Comparison of ENCODE assay signal across 22 cellular contexts in the genomic region with DNA sequence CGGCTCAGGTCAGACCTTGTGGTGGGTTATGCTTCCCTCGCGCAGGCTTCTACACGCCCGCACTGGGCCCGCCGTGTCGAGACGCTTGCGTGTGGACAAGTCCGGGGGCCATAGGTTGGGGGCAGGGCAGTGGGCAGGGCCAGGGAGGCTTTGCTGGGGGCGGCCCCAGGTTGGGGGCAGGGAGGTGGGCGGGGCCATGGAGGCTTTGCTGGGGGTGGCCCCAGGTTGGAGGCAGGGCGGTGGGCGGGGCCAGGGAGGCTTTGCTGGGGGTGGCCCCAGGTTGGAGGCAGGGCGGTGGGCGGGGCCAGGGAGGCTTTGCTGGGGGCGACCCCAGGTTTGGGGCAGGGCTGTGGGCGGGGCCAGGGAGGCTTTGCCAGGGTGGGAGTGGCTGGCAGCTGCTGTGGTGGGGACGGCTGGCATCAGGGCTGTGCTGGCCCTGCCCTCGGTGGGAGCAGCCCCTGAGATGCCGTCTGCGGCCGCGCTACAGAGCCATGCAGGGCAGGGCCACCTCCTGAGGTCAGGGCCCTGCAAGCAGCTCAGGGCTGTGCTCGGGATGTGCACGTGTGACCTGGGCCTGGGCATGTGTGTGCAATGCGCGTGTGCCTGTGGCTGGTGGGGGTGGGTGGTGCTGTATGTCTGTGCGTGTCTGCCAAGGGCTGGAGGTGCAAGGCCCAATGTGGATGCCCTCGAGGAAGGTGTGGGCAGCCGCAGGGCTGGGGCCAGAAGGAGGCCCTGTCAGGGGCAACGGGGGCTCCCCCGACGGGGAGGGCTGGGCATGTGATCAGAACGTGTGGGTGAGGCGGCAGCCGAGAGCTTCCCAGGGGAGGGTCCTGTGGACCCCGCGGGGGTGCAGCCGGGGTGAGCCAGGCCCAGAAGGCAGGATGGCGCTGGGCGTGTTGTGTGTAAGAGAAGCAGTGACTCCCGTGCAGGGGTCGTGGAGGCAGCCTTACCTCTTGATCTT.
DNase-seq lines count a peak whose midpoint lies in the region; ATAC-seq, FAIRE-seq and TF ChIP-seq lines count a peak whose summit lies in the region.
"Had no signal": no experiment of that assay in that cellular context is flagged by ENCODE, and none has a peak within 500 bp of the region (broad histone marks: within the 10 kb centered on the region; RNA-seq: fewer than 3 reads in every experiment).

No MANE protein-coding gene starts in this region.

- peak; percentile 13 for ATAC-seq in Right ventricle myocardium inferior
- no peak for ATAC-seq in right cardiac atrium
- peak; percentile 60 for ATAC-seq in K562
- ATAC-seq in HepG2, result no peak
- no peak for ATAC-seq in upper lobe of right lung
- no peak for ATAC-seq in PC-3
- ATAC-seq: stimulated activated memory B cell treated with anti-CD40 and anti-IgM and Interleukin-4, amounts not matched to agents 10 μg/mL and 1 μg/mL and 100 μg/mL, for 72 hours had no signal

- CTCF ChIA-PET in K562 (lab: Yijun Ruan, JAX; ENCODE audit: low intra/inter-chr PET ratio), result no interaction called here
- CTCF ChIA-PET in HepG2 (lab: Yijun Ruan, JAX; ENCODE audit: low intra/inter-chr PET ratio, low total read pairs), result no interaction called here
- CTCF ChIA-PET in PC-3 (lab: Charles Lee), result no interaction called here

- H2AFZ ChIP-seq in K562 (ENCODE audit: low read depth, low read length) (no peak overlapping the region), HepG2 (ENCODE audit: low read length) (no peak overlapping the region), PC-3 (ENCODE audit: low read length) (no peak overlapping the region)
- H2AFZ ChIP-seq: PC-9 had no signal

- in situ Hi-C loops in K562 (cut with MboI), result no loop called here
- in situ Hi-C loops in HepG2 (cut with HindIII; ENCODE audit: extremely low pct_ligation_motif_present, low pct_unique_long_range_greater_than_20kb), result no loop called here
- in situ Hi-C loops in KBM-7 (cut with MboI; ENCODE audit: low pct_unique_long_range_greater_than_20kb, low sequenced_read_pairs), result no loop called here
- in situ Hi-C loops in brain microvascular endothelial cell (cut with HindIII; ENCODE audit: low pct_ligation_motif_present, low sequenced_read_pairs), result no loop called here

- intact Hi-C loops in Right ventricle myocardium inferior (cut with DNase I) (no loop called here), right cardiac atrium (cut with DNase I) (no loop called here), K562 (cut with micrococcal nuclease) (no loop called here), HepG2 (cut with micrococcal nuclease; ENCODE audit: unreplicated experiment) (no loop called here), upper lobe of right lung (cut with DNase I) (no loop called here), PC-3 (cut with micrococcal nuclease) (no loop called here)

- TF ChIP-seq EP300 in K562 (IDR thresholded peaks at IDR 0.05; ENCODE audit: low read length) (no peak), HepG2 (IDR thresholded peaks at IDR 0.05; ENCODE audit: low read depth in 2 of 2, low read length in 2 of 2) (no peak), HepG2 (CRISPR knock-in tag; IDR thresholded peaks at IDR 0.05; ENCODE audit: borderline replicate concordance) (no peak)

- no peaks in the 10 kb centered on the region; the same call in 1 of the 2 replicates for H4K20me1 ChIP-seq in K562 (replicated peaks; ENCODE audit: control insufficient read depth, insufficient read depth, low read length)
- H4K20me1 ChIP-seq in HepG2 (ENCODE audit: insufficient read depth, low read length), result no peaks in the 10 kb centered on the region
- H4K20me1 ChIP-seq in PC-3 (ENCODE audit: low read length), result no peaks in the 10 kb centered on the region

- no peak overlapping the region for H3K4me3 ChIP-seq in right cardiac atrium (ENCODE audit: low read length)
- no peak overlapping the region for H3K4me3 ChIP-seq in K562
- no peak overlapping the region for H3K4me3 ChIP-seq in HepG2 (replicated peaks in 1 of 3; ENCODE audit: insufficient read depth in 1 of 3, low read depth in 2 of 3, low read length in 3 of 3)
- H3K4me3 ChIP-seq in upper lobe of right lung, result no peak overlapping the region
- H3K4me3 ChIP-seq in brain microvascular endothelial cell (ENCODE audit: low read depth, low read length), result no peak overlapping the region
- no peak overlapping the region for H3K4me3 ChIP-seq in PC-3 (ENCODE audit: low read length)
- H3K4me3 ChIP-seq: breast epithelium, PC-9, SK-N-MC, thoracic aorta had no signal

- no peak overlapping the region for H3K4me2 ChIP-seq in K562 (ENCODE audit: insufficient read depth, low read length)
- no peak overlapping the region for H3K4me2 ChIP-seq in HepG2 (ENCODE audit: low read depth, low read length)
- no peak overlapping the region for H3K4me2 ChIP-seq in PC-3 (ENCODE audit: low read length)
- H3K4me2 ChIP-seq: PC-9 had no signal

- H3K27me3 ChIP-seq in right cardiac atrium (ENCODE audit: control insufficient read depth, insufficient read depth), result no peaks in the 10 kb centered on the region
- peaks cover 0 to 46% of the 10 kb centered on the region in 2 experiments; a peak in 2 of 5 replicates for H3K27me3 ChIP-seq in K562 (ENCODE audit: control insufficient read depth in 2 of 2, insufficient read depth in 2 of 2, low read length in 2 of 2)
- H3K27me3 ChIP-seq in HepG2 (ENCODE audit: control insufficient read depth in 1 of 2, insufficient read depth in 2 of 2, low read length in 2 of 2), result peaks cover 6 to 19% of the 10 kb centered on the region in 2 experiments; a peak in 3 of 5 replicates
- H3K27me3 ChIP-seq in upper lobe of right lung, result peaks cover 36% of the 10 kb centered on the region
- no peaks in the 10 kb centered on the region for H3K27me3 ChIP-seq in brain microvascular endothelial cell (replicated peaks)
- H3K27me3 ChIP-seq in PC-3 (ENCODE audit: low read length), result peaks cover 43% of the 10 kb centered on the region

- no TSS peak for BruUV-seq in K562 (replicated peaks; lab: Mats Ljungman, UMichigan)
- BruUV-seq in HepG2 (replicated peaks; lab: Mats Ljungman, UMichigan), result no TSS peak
- BruUV-seq in PC-3 (replicated peaks; lab: Mats Ljungman, UMichigan), result no TSS peak

- H3K9me3 ChIP-seq in right cardiac atrium (ENCODE audit: control insufficient read depth, low read length) (no peaks in the 10 kb centered on the region), K562 (replicated peaks; ENCODE audit: control insufficient read depth, insufficient read depth, low read depth, low read length) (no peaks in the 10 kb centered on the region), HepG2 (ENCODE audit: low read length) (no peaks in the 10 kb centered on the region), upper lobe of right lung (no peaks in the 10 kb centered on the region), PC-3 (ENCODE audit: low read length) (no peaks in the 10 kb centered on the region)
- H3K9me3 ChIP-seq: thoracic aorta had no signal

- TF ChIP-seq RAD21 in K562 (CRISPR knock-in tag; conservative IDR thresholded peaks at IDR 0.05 in 1 of 2, IDR thresholded peaks at IDR 0.05 in 1 of 2), result no peak
- no peak for TF ChIP-seq RAD21 in HepG2 (CRISPR knock-in tag; IDR thresholded peaks at IDR 0.05)

- H3K27ac ChIP-seq in right cardiac atrium (ENCODE audit: low read length) (no peak overlapping the region), K562 (ENCODE audit: extremely low read depth, low read depth, low read length) (no peak overlapping the region), HepG2 (ENCODE audit: extremely low read length, insufficient read depth, low read length) (no peak overlapping the region), upper lobe of right lung (no peak overlapping the region), brain microvascular endothelial cell (no peak overlapping the region), PC-3 (ENCODE audit: low read length) (no peak overlapping the region)
- H3K27ac ChIP-seq: breast epithelium, PC-9, SK-N-MC, thoracic aorta had no signal

- FAIRE-seq in K562 (lab: Jason Lieb, UNC), result no peak
- FAIRE-seq in HepG2 (lab: Jason Lieb, UNC), result no peak

- H3K79me2 ChIP-seq in K562 (ENCODE audit: control insufficient read depth, insufficient read depth, low read length) (no peaks in the 10 kb centered on the region), HepG2 (ENCODE audit: insufficient read depth, low read length) (no peaks in the 10 kb centered on the region), PC-3 (ENCODE audit: low read length) (no peaks in the 10 kb centered on the region)

- H3K9ac ChIP-seq in K562 (ENCODE audit: insufficient read depth in 1 of 2, low read depth in 2 of 2, low read length in 2 of 2) (no peak overlapping the region; a peak in 1 of 4 replicates), HepG2 (ENCODE audit: insufficient read depth, low read depth, low read length) (no peak overlapping the region), PC-3 (ENCODE audit: low read length) (no peak overlapping the region)

- H3K9me2 ChIP-seq in PC-3 (replicated peaks; ENCODE audit: low read length), result no peaks in the 10 kb centered on the region

- H3K4me1 ChIP-seq in right cardiac atrium (ENCODE audit: control insufficient read depth, insufficient read depth, low read length), result no peaks in the 10 kb centered on the region
- H3K4me1 ChIP-seq in K562 (replicated peaks in 1 of 2; ENCODE audit: control insufficient read depth in 2 of 2, insufficient read depth in 2 of 2, low read length in 2 of 2), result 0 out of 5 replicates have a peak, but pooled peaks cover 0 to 4% of the 10 kb centered on the region in 2 experiments
- peaks cover 11% of the 10 kb centered on the region for H3K4me1 ChIP-seq in HepG2 (ENCODE audit: insufficient read depth, low read length)
- H3K4me1 ChIP-seq in upper lobe of right lung, result no peaks in the 10 kb centered on the region
- H3K4me1 ChIP-seq in PC-3 (ENCODE audit: insufficient read depth, low read length), result no peaks in the 10 kb centered on the region
- H3K4me1 ChIP-seq: breast epithelium had no signal

- TF ChIP-seq POLR2A in K562 (conservative IDR thresholded peaks at IDR 0.05) (no peak), HepG2 (IDR thresholded peaks at IDR 0.05; ENCODE audit: insufficient read depth in 1 of 2, low read depth in 2 of 2, low read length in 2 of 2) (no peak)

- no peaks in the 10 kb centered on the region for H3K9me1 ChIP-seq in K562 (ENCODE audit: control insufficient read depth, insufficient read depth, low read length)

- TF ChIP-seq CTCF in K562 (IDR thresholded peaks at IDR 0.05 in 2 of 3, conservative IDR thresholded peaks at IDR 0.05 in 1 of 3; ENCODE audit: insufficient read depth in 2 of 3, low read depth in 1 of 3, low read length in 3 of 3) (no peak), HepG2 (CRISPR knock-in tag; IDR thresholded peaks at IDR 0.05) (no peak), upper lobe of right lung (IDR thresholded peaks at IDR 0.05) (no peak), brain microvascular endothelial cell (IDR thresholded peaks at IDR 0.05; ENCODE audit: low read depth, low read length, missing control alignments) (no peak), PC-3 (conservative IDR thresholded peaks at IDR 0.05; ENCODE audit: low read depth, low read length) (no peak)

- peak; percentile 25 for DNase-seq in Right ventricle myocardium inferior (ENCODE audit: missing footprints)
- DNase-seq in right cardiac atrium, result no peak
- peak in 3 of 4 experiments; percentile 17 to 44 (median 32) for DNase-seq in K562 (ENCODE audit: extremely low read depth in 1 of 4, low spot score in 3 of 4)
- DNase-seq in HepG2 (ENCODE audit: low spot score), result no peak
- DNase-seq in upper lobe of right lung, result peak; percentile 54
- no peak for DNase-seq in KBM-7
- no peak for DNase-seq in brain microvascular endothelial cell
- DNase-seq in PC-3, result no peak
- DNase-seq: activated CD4-positive, alpha-beta T cell treated with anti-CD3 and anti-CD28 coated beads, Interleukin-2, amount 50 U/mL, for 48 hours; cortex of kidney; DMS 273 treated with DMSO at 0.1 percent for 48 hours; GDM1; glutamatergic neuron; immature natural killer cell; NCI-H187 treated with DMSO at 0.1 percent for 48 hours; NCI-H345; PC-9; T-helper 2 cell had no signal

- H3F3A ChIP-seq in PC-3 (ENCODE audit: low read length, unreplicated experiment), result no peaks in the 10 kb centered on the region

- WGBS in right cardiac atrium, result 86% methylated on average over 45 of the region's 45 CpGs
- 47% methylated on average over 24 of the region's 45 CpGs for WGBS in K562 (ENCODE audit: insufficient coverage, low coverage, missing lambda C conversion rate)
- WGBS in HepG2 (ENCODE audit: low lambda C conversion rate), result 67% methylated on average over 13 of the region's 45 CpGs

- H3K36me3 ChIP-seq in K562 (ENCODE audit: control insufficient read depth, insufficient read depth, low read length) (no peaks in the 10 kb centered on the region), HepG2 (replicated peaks in 1 of 2; ENCODE audit: control insufficient read depth in 1 of 2, insufficient read depth in 2 of 2, low read length in 2 of 2) (no peaks in the 10 kb centered on the region), upper lobe of right lung (no peaks in the 10 kb centered on the region), brain microvascular endothelial cell (replicated peaks) (no peaks in the 10 kb centered on the region), PC-3 (ENCODE audit: low read depth, low read length) (no peaks in the 10 kb centered on the region)
- H3K36me3 ChIP-seq: breast epithelium, thoracic aorta had no signal

- POLR2A ChIA-PET in K562 (lab: Yijun Ruan, JAX) (no interaction called here), HepG2 (lab: Yijun Ruan, JAX) (no interaction called here), PC-3 (lab: Charles Lee; ENCODE audit: unreplicated experiment) (no interaction called here)

Comparison
In these comparisons a context has a peak if more than half of its experiments do, and no peak if none do; other contexts are left out.
1. ATAC-seq: peak in Right ventricle myocardium inferior (single experiment) and K562 (single experiment); none in right cardiac atrium (0 of 2), HepG2 (single experiment), upper lobe of right lung (single experiment) and PC-3 (single experiment).
2. DNase-seq: peak in Right ventricle myocardium inferior (single experiment), K562 (3 of 4) and upper lobe of right lung (single experiment); none in right cardiac atrium (0 of 3), HepG2 (single experiment), KBM-7 (single experiment), brain microvascular endothelial cell (single experiment) and PC-3 (single experiment).